ENCODE assay signal across 29 cellular contexts in the genomic region with DNA sequence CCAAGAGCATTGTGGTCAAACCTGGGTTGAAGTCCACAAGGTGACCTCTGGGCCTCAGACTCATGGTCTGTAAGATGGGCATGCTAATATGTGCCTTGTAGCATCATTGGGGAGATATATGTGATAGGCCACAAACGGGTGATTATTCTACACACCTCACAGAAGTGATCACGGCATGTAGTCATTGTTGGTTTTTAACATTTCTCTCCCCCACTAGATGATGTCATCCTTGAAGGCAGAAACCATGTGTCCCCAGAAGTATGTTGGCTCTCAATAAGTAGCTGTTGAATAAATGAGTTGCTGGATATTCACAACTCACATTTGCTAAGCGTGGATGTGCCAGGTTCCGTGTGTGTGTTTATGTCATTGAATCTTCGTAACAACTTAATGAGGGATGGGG. TPM values are rescaled to one million over a fixed set of nuclear protein-coding genes. Genes with fewer than 3 reads are reported as not detected.
"Had no signal": no experiment of that assay in that cellular context is flagged by ENCODE, and none has a peak within 500 bp of the region (broad histone marks: within the 10 kb centered on the region; RNA-seq: fewer than 3 reads in every experiment).

No MANE protein-coding gene starts in this region.

- H3K9me3 Mint-ChIP-seq: mesothelial cell of epicardium; natural killer cell; neural progenitor cell; stimulated activated memory B cell treated with anti-CD40 and anti-IgM and Interleukin-4, amounts not matched to agents 10 μg/mL and 1 μg/mL and 100 μg/mL, for 72 hours had no signal

- H2AFZ ChIP-seq: neural progenitor cell had no signal

- H3K9me3 ChIP-seq: left lung, neutrophil, pancreas, prostate gland, sigmoid colon, spleen, suprapubic skin, thoracic aorta, tibial artery, upper lobe of left lung, vagina had no signal

- H3K27me3 ChIP-seq: left lung, neural progenitor cell, neutrophil, pancreas, sigmoid colon, spleen, suprapubic skin, upper lobe of left lung, vagina had no signal

- FAIRE-seq: kidney, pancreas, small intestine had no signal

- H3K4me1 Mint-ChIP-seq: naive B cell; neural progenitor cell; stimulated activated memory B cell treated with anti-CD40 and anti-IgM and Interleukin-4, amounts not matched to agents 10 μg/mL and 1 μg/mL and 100 μg/mL, for 72 hours had no signal

- H3K9ac ChIP-seq: neural progenitor cell had no signal

- H3K4me3 ChIP-seq: left lung, lung, neural progenitor cell, pancreas, prostate gland, sigmoid colon, spleen, suprapubic skin, thoracic aorta, tibial artery, upper lobe of left lung, vagina had no signal

- H3K27ac ChIP-seq: left lung, neural progenitor cell, neutrophil, pancreas, prostate gland, sigmoid colon, spleen, suprapubic skin, thoracic aorta, tibial artery, upper lobe of left lung, vagina had no signal

- DNase-seq: hippocampal formation; kidney; left colon; left lung; mesendoderm; naive B cell; natural killer cell; nephron progenitor cell; occipital lobe; pancreas; posterior cingulate gyrus; retina; right cardiac atrium; sigmoid colon; small intestine; spleen; stimulated activated CD4-positive, alpha-beta T cell treated with anti-CD3 and anti-CD28 coated beads, Interleukin-4, amount 100 ng/mL, for 24 hours; stimulated activated naive CD4-positive, alpha-beta T cell treated with Interleukin-2 at 50 U/mL for 16 hours; tibial artery; upper lobe of left lung had no signal

- H3K27ac Mint-ChIP-seq: mesothelial cell of epicardium; naive B cell; natural killer cell; nephron progenitor cell; neural progenitor cell; stimulated activated memory B cell treated with anti-CD40 and anti-IgM and Interleukin-4, amounts not matched to agents 10 μg/mL and 1 μg/mL and 100 μg/mL, for 72 hours had no signal

- H3K4me3 Mint-ChIP-seq: mesothelial cell of epicardium; naive B cell; natural killer cell; nephron progenitor cell; neural progenitor cell; stimulated activated memory B cell treated with anti-CD40 and anti-IgM and Interleukin-4, amounts not matched to agents 10 μg/mL and 1 μg/mL and 100 μg/mL, for 72 hours had no signal

- H3K4me2 ChIP-seq: neural progenitor cell had no signal

- ATAC-seq: left colon; left lung; pancreas; right cardiac atrium; stimulated activated memory B cell treated with anti-CD40 and anti-IgM and Interleukin-4, amounts not matched to agents 10 μg/mL and 1 μg/mL and 100 μg/mL, for 72 hours had no signal

- H3K36me3 Mint-ChIP-seq: neural progenitor cell; stimulated activated memory B cell treated with anti-CD40 and anti-IgM and Interleukin-4, amounts not matched to agents 10 μg/mL and 1 μg/mL and 100 μg/mL, for 72 hours had no signal

- H3K4me1 ChIP-seq: left lung, neural progenitor cell, pancreas, prostate gland, sigmoid colon, spleen, suprapubic skin, tibial artery, upper lobe of left lung, vagina had no signal

- H3K36me3 ChIP-seq: left lung, neural progenitor cell, neutrophil, pancreas, prostate gland, sigmoid colon, spleen, suprapubic skin, thoracic aorta, tibial artery, upper lobe of left lung, vagina had no signal

- H3K27me3 Mint-ChIP-seq: stimulated activated memory B cell treated with anti-CD40 and anti-IgM and Interleukin-4, amounts not matched to agents 10 μg/mL and 1 μg/mL and 100 μg/mL, for 72 hours had no signal

RNA-seq across cellular contexts. Expression of gene GATA3, which starts 42.4 kb away (rescaled TPM):
- total RNA-seq: occipital lobe, sigmoid colon, thoracic aorta had no signal
